In genomic region chr7:101792051-101792651, GRCh38 we compare ENCODE assay signal across 15 cellular contexts. TPM values are rescaled to one million over a fixed set of nuclear protein-coding genes. Genes with fewer than 3 reads are reported as not detected.
A peak's percentile ranks its signal among the peaks of the same experiment; 100 is the strongest.
DNase-seq lines count a peak whose midpoint lies in the region; ATAC-seq and TF ChIP-seq lines count a peak whose summit lies in the region.
"Had no signal": no experiment of that assay in that cellular context is flagged by ENCODE, and none has a peak within 500 bp of the region (broad histone marks: within the 10 kb centered on the region; RNA-seq: fewer than 3 reads in every experiment).

No MANE protein-coding gene starts in this region.

- peak overlapping the region; percentile 96 for H3K27ac ChIP-seq in RWPE1
- H3K27ac ChIP-seq: KMS-11, vagina had no signal

- no peak for TF ChIP-seq CTCF in RWPE1 (conservative IDR thresholded peaks at IDR 0.05; ENCODE audit: low read depth)

- CTCF ChIA-PET in RWPE1 (lab: Yijun Ruan, JAX): interaction anchor here (0.6 to 1.3 kb wide), 3 partner anchors 48 to 670 kb away, joined by 3 to 4 read pairs (median 4); no protein-coding TSS in a partner anchor

- ATAC-seq in HG03432 (IDR thresholded peaks at IDR 0.05; ENCODE audit: unreplicated experiment): no peak
- ATAC-seq in HG03095 (IDR thresholded peaks at IDR 0.05; ENCODE audit: unreplicated experiment): no peak
- ATAC-seq: CD8-positive, alpha-beta T cell; left colon had no signal

- POLR2A ChIA-PET in RWPE1 (lab: Yijun Ruan, JAX; ENCODE audit: low non-redundant PET): interaction anchor here (0.7 kb wide), 1 partner anchor 211 kb away, joined by 3 read pairs; no protein-coding TSS in a partner anchor

- DNase-seq in EL: peak; percentile 86
- DNase-seq in RWPE1 (ENCODE audit: low spot score): peak; percentile 86
- peak; percentile 91 for DNase-seq in glomerular visceral epithelial cell (ENCODE audit: extremely low spot score)
- DNase-seq in renal cortical epithelial cell (ENCODE audit: low read depth): peak; percentile 85
- no peak for DNase-seq in amygdala (lab: John Stamatoyannopoulos, UW)
- no peak for DNase-seq in DMS114 treated with DMSO at 0.1 percent for 48 hours (lab: John Stamatoyannopoulos, UW; ENCODE audit: unreplicated experiment)
- DNase-seq: activated CD4-positive, alpha-beta T cell treated with anti-CD3 and anti-CD28 coated beads for 4 hours; activated naive CD4-positive, alpha-beta T cell treated with anti-CD3 and anti-CD28 coated beads, Interleukin-2, amount 50 U/mL, for 16 hours; CD8-positive, alpha-beta T cell; left colon; SHP77 treated with DMSO at 0.1 percent for 48 hours had no signal

RNA-seq across cellular contexts. Expression of gene CUX1, which starts 25.3 kb away (rescaled TPM):
- 38.2 and 139 TPM in 2 replicates for total RNA-seq in renal cortical epithelial cell

Comparison
In these comparisons a context has a peak if more than half of its experiments do, and no peak if none do; other contexts are left out.
1. DNase-seq: peak in EL (single experiment), RWPE1 (single experiment), glomerular visceral epithelial cell (single experiment) and renal cortical epithelial cell (single experiment); none in amygdala (0 of 56) and DMS114 treated with DMSO at 0.1 percent for 48 hours (single experiment).